ENCODE assay signal across 35 cellular contexts in genomic region chr15:42750306-42750705, GRCh38.
"Had no signal": no experiment of that assay in that cellular context is flagged by ENCODE, and none has a peak within 500 bp of the region (broad histone marks: within the 10 kb centered on the region; RNA-seq: fewer than 3 reads in every experiment).

No MANE protein-coding gene starts in this region.

- H3K4me3 ChIP-seq: adrenal gland, body of pancreas, breast epithelium had no signal

- ATAC-seq: activated CD8-positive, alpha-beta T cell treated with anti-CD3 and anti-CD28 coated beads for 36 hours; activated naive CD4-positive, alpha-beta T cell treated with anti-CD3 and anti-CD28 coated beads, Interleukin-2, amount 50 U/mL, for 72 hours; activated T-helper 17 cell treated with anti-CD3 and anti-CD28 coated beads, Interleukin-2, amount 50 U/mL, for 72 hours; body of pancreas had no signal

- H3K4me1 Mint-ChIP-seq: activated B cell treated with CpG ODN at 0.5 μM for 24 hours; activated CD4-positive, alpha-beta T cell treated with anti-CD3 and anti-CD28 coated beads, Interleukin-2, amount 10 ng/mL, durations not matched to agents 24 days and 14 days; activated naive CD8-positive, alpha-beta T cell treated with anti-CD3 and anti-CD28 coated beads for 36 hours; activated T-helper 17 cell treated with anti-CD3 and anti-CD28 coated beads, Interleukin-2, amount 50 U/mL, for 72 hours had no signal

- H3K27ac ChIP-seq: adrenal gland, body of pancreas, brain microvascular endothelial cell, breast epithelium, VCaP had no signal

- H3K36me3 ChIP-seq: brain microvascular endothelial cell, breast epithelium had no signal

- H3K9me3 Mint-ChIP-seq: activated T-cell treated with anti-CD3 and anti-CD28 coated beads, Interleukin-2, amount 50 U/mL, for 24 hours had no signal

- H3K4me1 ChIP-seq: adrenal gland, body of pancreas, breast epithelium had no signal

- FAIRE-seq: astrocyte, TTC549 had no signal

- H3K27ac Mint-ChIP-seq: activated B cell treated with CpG ODN at 0.5 μM for 24 hours; activated CD4-positive, alpha-beta memory T cell treated with anti-CD3 and anti-CD28 coated beads for 36 hours; activated CD4-positive, alpha-beta T cell treated with anti-CD3 and anti-CD28 coated beads, Interleukin-2, amount 10 ng/mL, durations not matched to agents 24 days and 14 days; activated CD8-positive, alpha-beta T cell treated with anti-CD3 and anti-CD28 coated beads for 36 hours; activated naive CD4-positive, alpha-beta T cell treated with anti-CD3 and anti-CD28 coated beads for 36 hours; activated naive CD4-positive, alpha-beta T cell treated with anti-CD3 and anti-CD28 coated beads, Interleukin-2, amount 50 U/mL, for 72 hours; activated naive CD8-positive, alpha-beta T cell treated with anti-CD3 and anti-CD28 coated beads for 36 hours; activated T-cell treated with anti-CD3 and anti-CD28 coated beads, Interleukin-2, amount 50 U/mL, for 24 hours; activated T-helper 1 cell treated with anti-CD3 and anti-CD28 coated beads, Interleukin-12 subunit alpha, Interleukin-12 subunit beta, Interleukin-2, Interleukin-4 antibody, amounts not matched to agents 30 ng/mL and 10 ng/mL and 1 ng/mL, durations not matched to agents 14 hours and 24 hours and 36 hours; activated T-helper 17 cell treated with anti-CD3 and anti-CD28 coated beads, Interleukin-2, amount 50 U/mL, for 72 hours; T-helper 1 cell treated with Interleukin-12 subunit alpha and Interleukin-12 subunit beta and Interleukin-4 antibody, amounts not matched to agents 30 μg/mL and 1 μg/mL, for 36 hours; T-helper 2 cell treated with Interferon-gamma antibody and Interleukin-4, amounts not matched to agents 5 μg/mL and 100 μg/mL, for 36 hours had no signal

- H3K9me3 ChIP-seq: body of pancreas, breast epithelium had no signal

- H3K27me3 Mint-ChIP-seq: activated B cell treated with CpG ODN at 0.5 μM for 24 hours; activated CD4-positive, alpha-beta memory T cell treated with anti-CD3 and anti-CD28 coated beads for 36 hours; activated CD4-positive, alpha-beta T cell treated with anti-CD3 and anti-CD28 coated beads, Interleukin-2, amount 10 ng/mL, durations not matched to agents 24 days and 14 days; activated CD8-positive, alpha-beta T cell treated with anti-CD3 and anti-CD28 coated beads for 36 hours; activated naive CD8-positive, alpha-beta T cell treated with anti-CD3 and anti-CD28 coated beads for 36 hours; activated T-cell treated with anti-CD3 and anti-CD28 coated beads, Interleukin-2, amount 50 U/mL, for 24 hours; activated T-helper 17 cell treated with anti-CD3 and anti-CD28 coated beads, Interleukin-2, amount 50 U/mL, for 72 hours had no signal

- H3K4me3 Mint-ChIP-seq: activated B cell treated with CpG ODN at 0.5 μM for 24 hours; activated CD4-positive, alpha-beta memory T cell treated with anti-CD3 and anti-CD28 coated beads for 36 hours; activated CD4-positive, alpha-beta T cell treated with anti-CD3 and anti-CD28 coated beads, Interleukin-2, amount 10 ng/mL, durations not matched to agents 24 days and 14 days; activated CD8-positive, alpha-beta T cell treated with anti-CD3 and anti-CD28 coated beads for 36 hours; activated naive CD4-positive, alpha-beta T cell treated with anti-CD3 and anti-CD28 coated beads for 36 hours; activated naive CD8-positive, alpha-beta T cell treated with anti-CD3 and anti-CD28 coated beads for 36 hours; activated T-cell treated with anti-CD3 and anti-CD28 coated beads, Interleukin-2, amount 50 U/mL, for 24 hours; activated T-helper 1 cell treated with anti-CD3 and anti-CD28 coated beads, Interleukin-12 subunit alpha, Interleukin-12 subunit beta, Interleukin-2, Interleukin-4 antibody, amounts not matched to agents 30 ng/mL and 10 ng/mL and 1 ng/mL, durations not matched to agents 14 hours and 24 hours and 36 hours; activated T-helper 17 cell treated with anti-CD3 and anti-CD28 coated beads, Interleukin-2, amount 50 U/mL, for 72 hours; T-helper 1 cell treated with Interleukin-12 subunit alpha and Interleukin-12 subunit beta and Interleukin-4 antibody, amounts not matched to agents 30 μg/mL and 1 μg/mL, for 36 hours; T-helper 2 cell treated with Interferon-gamma antibody and Interleukin-4, amounts not matched to agents 5 μg/mL and 100 μg/mL, for 36 hours had no signal

- H3K27me3 ChIP-seq: adrenal gland, body of pancreas, brain microvascular endothelial cell, breast epithelium had no signal

- DNase-seq: activated B cell treated with CpG ODN at 0.5 μM for 24 hours; activated CD4-positive, alpha-beta memory T cell treated with anti-CD3 and anti-CD28 coated beads for 36 hours; activated CD4-positive, alpha-beta T cell treated with anti-CD3 and anti-CD28 coated beads for 4 hours; activated CD4-positive, alpha-beta T cell treated with anti-CD3 and anti-CD28 coated beads, Interleukin-2, amount 10 ng/mL, durations not matched to agents 24 days and 14 days; activated CD4-positive, alpha-beta T cell treated with anti-CD3 and anti-CD28 coated beads, Interleukin-2, amount 50 U/mL, for 1 hour; activated CD4-positive, alpha-beta T cell treated with anti-CD3 and anti-CD28 coated beads, Interleukin-2, amount 50 U/mL, for 4 hours; activated CD4-positive, CD25-positive, alpha-beta regulatory T cell treated with anti-CD3 and anti-CD28 coated beads, Interleukin-2, amount 50 U/mL, for 72 hours; activated CD8-positive, alpha-beta memory T cell treated with anti-CD3 and anti-CD28 coated beads, Interleukin-2, amount 50 U/mL, for 4 hours; activated CD8-positive, alpha-beta T cell treated with anti-CD3 and anti-CD28 coated beads for 36 hours; activated effector memory CD4-positive, alpha-beta T cell treated with anti-CD3 and anti-CD28 coated beads, Interleukin-2, amount 50 U/mL, for 16 hours; activated gamma-delta T cell treated with Interleukin-2 at 50 U/mL for 16 hours; activated naive CD4-positive, alpha-beta T cell; activated naive CD4-positive, alpha-beta T cell treated with anti-CD3 and anti-CD28 coated beads for 36 hours; activated naive CD4-positive, alpha-beta T cell treated with anti-CD3 and anti-CD28 coated beads, Interleukin-2, amount 50 U/mL, for 16 hours; activated naive CD8-positive, alpha-beta T cell treated with anti-CD3 and anti-CD28 coated beads for 36 hours; activated T-cell treated with anti-CD3 and anti-CD28 coated beads, Interleukin-2, amount 50 U/mL, for 24 hours; activated T-cell treated with anti-CD3 and anti-CD28 coated beads, Interleukin-2, amount 50 U/mL, for 48 hours; adrenal gland; amniotic stem cell; aorta; body of pancreas; brain microvascular endothelial cell; central memory CD4-positive, alpha-beta T cell; T-helper 1 cell; T-helper 2 cell; T-helper 9 cell had no signal
